ENCODE assay signal across 22 cellular contexts in the genomic region with DNA sequence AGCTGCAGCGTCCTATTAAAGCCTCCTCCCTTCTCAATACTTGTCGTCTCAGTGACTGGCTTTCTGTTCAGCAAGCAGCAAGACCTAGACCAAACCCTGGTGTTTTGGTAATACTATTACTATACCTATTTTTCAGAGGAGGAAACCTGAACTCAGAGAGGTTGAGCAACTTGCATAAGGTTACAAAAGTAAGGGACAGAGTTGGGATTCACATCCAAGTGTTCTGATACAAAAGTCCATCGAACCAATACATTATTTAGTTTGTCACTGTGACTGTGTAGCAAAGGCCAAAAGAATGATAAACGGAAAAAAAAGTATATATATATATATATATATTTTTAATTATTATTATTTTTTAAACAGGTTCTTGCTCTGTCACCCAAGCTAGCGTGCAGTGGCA. TPM values are rescaled to one million over a fixed set of nuclear protein-coding genes. Genes with fewer than 3 reads are reported as not detected.
DNase-seq lines count a peak whose midpoint lies in the region; ATAC-seq, FAIRE-seq and TF ChIP-seq lines count a peak whose summit lies in the region.
"Had no signal": no experiment of that assay in that cellular context is flagged by ENCODE, and none has a peak within 500 bp of the region (broad histone marks: within the 10 kb centered on the region; RNA-seq: fewer than 3 reads in every experiment).

No MANE protein-coding gene starts in this region.

- DNase-seq in NCI-H82 (lab: John Stamatoyannopoulos, UW) (peak; percentile 7), NCI-H82 treated with DMSO at 0.1 percent for 48 hours (lab: John Stamatoyannopoulos, UW; ENCODE audit: unreplicated experiment) (no peak), H1 (ENCODE audit: low read depth in 1 of 2, low spot score in 2 of 2) (no peak), left lobe of liver (ENCODE audit: low spot score) (no peak), NCI-H146 treated with DMSO at 0.1 percent for 48 hours (lab: John Stamatoyannopoulos, UW; ENCODE audit: unreplicated experiment) (no peak), right cardiac atrium (no peak)
- DNase-seq: AML-193; CD4-positive, alpha-beta memory T cell; CD4-positive, CD25-positive, alpha-beta regulatory T cell; CD8-positive, alpha-beta memory T cell; COR-L47; DMS 273 treated with DMSO at 0.1 percent for 48 hours; DMS153; DMS53; DMS79 treated with DMSO at 0.1 percent for 48 hours; GF-D8 had no signal

- no peaks in the 10 kb centered on the region for H3K36me3 ChIP-seq in H1 (ENCODE audit: control insufficient read depth in 2 of 4, insufficient read depth in 4 of 4, low read length in 3 of 4)
- H3K36me3 ChIP-seq: BLaER1 treated with 17β-estradiol and CSF1 and Interleukin-3, amounts not matched to agents 10 nM and 100 nM had no signal

- POLR2A ChIA-PET in H1 (lab: Charles Lee; ENCODE audit: partially characterized antibody): no interaction called here

- intact Hi-C loops in right cardiac atrium (cut with DNase I): no loop called here

- H3K4me1 ChIP-seq in H1 (replicated peaks in 1 of 4; ENCODE audit: control insufficient read depth in 3 of 4, insufficient read depth in 4 of 4, low read length in 3 of 4) (no peaks in the 10 kb centered on the region), right cardiac atrium (ENCODE audit: control insufficient read depth, insufficient read depth, low read length) (no peaks in the 10 kb centered on the region)
- H3K4me1 ChIP-seq: A549; BLaER1 treated with 17β-estradiol and CSF1 and Interleukin-3, amounts not matched to agents 10 nM and 100 nM had no signal

- no peak overlapping the region for H2BK12ac ChIP-seq in H1 (ENCODE audit: low read depth, low read length)

- H3K18ac ChIP-seq in H1 (ENCODE audit: extremely low read depth, low read length): no peak overlapping the region

- H3K79me2 ChIP-seq in H1 (ENCODE audit: control insufficient read depth in 1 of 2, insufficient read depth in 2 of 2, low read length in 2 of 2): no peaks in the 10 kb centered on the region

- H4K91ac ChIP-seq in H1 (replicated peaks; ENCODE audit: insufficient read length, low read length): no peak overlapping the region

- no peak overlapping the region for H3K56ac ChIP-seq in H1 (replicated peaks; ENCODE audit: insufficient read length, low read depth, low read length)

- no peak overlapping the region for H3K4me2 ChIP-seq in H1 (ENCODE audit: insufficient read depth in 1 of 2, low read depth in 2 of 2, low read length in 2 of 2)
- H3K4me2 ChIP-seq: A549; BLaER1 treated with 17β-estradiol and CSF1 and Interleukin-3, amounts not matched to agents 10 nM and 100 nM had no signal

- no peak for FAIRE-seq in H1 (lab: Jason Lieb, UNC)
- FAIRE-seq: A549, G401.6, GM12891, GM19239 had no signal

- no peak for TF ChIP-seq RAD21 in H1 (IDR thresholded peaks at IDR 0.05 in 1 of 2, conservative IDR thresholded peaks at IDR 0.05 in 1 of 2; ENCODE audit: low read depth in 2 of 2, low read length in 2 of 2)

- H2BK15ac ChIP-seq in H1 (ENCODE audit: low read length): no peak overlapping the region

- H3K27ac ChIP-seq in H1 (ENCODE audit: low read depth, low read length) (no peak overlapping the region), right cardiac atrium (ENCODE audit: low read length) (no peak overlapping the region)
- H3K27ac ChIP-seq: 22Rv1; A549; BLaER1 treated with 17β-estradiol and CSF1 and Interleukin-3, amounts not matched to agents 10 nM and 100 nM had no signal

- no peaks in the 10 kb centered on the region for H3K23me2 ChIP-seq in H1 (ENCODE audit: low read depth, low read length)

- no peak overlapping the region for H3K14ac ChIP-seq in H1 (ENCODE audit: insufficient read length)

- TF ChIP-seq EP300 in H1 (IDR thresholded peaks at IDR 0.05; ENCODE audit: borderline replicate concordance in 1 of 2, low read depth in 2 of 2, low read length in 2 of 2): no peak

- no peaks in the 10 kb centered on the region for H4K20me1 ChIP-seq in H1 (replicated peaks in 1 of 2; ENCODE audit: control insufficient read depth in 1 of 2, insufficient read depth in 2 of 2, low read length in 2 of 2)
- H4K20me1 ChIP-seq: BLaER1 treated with 17β-estradiol and CSF1 and Interleukin-3, amounts not matched to agents 10 nM and 100 nM had no signal

- H3K4me3 ChIP-seq in H1 (ENCODE audit: extremely low read depth in 1 of 4, insufficient read depth in 2 of 4, low read depth in 3 of 4, low read length in 4 of 4): no peak overlapping the region
- no peak overlapping the region for H3K4me3 ChIP-seq in right cardiac atrium (ENCODE audit: low read length)
- H3K4me3 ChIP-seq: A549; BLaER1 treated with 17β-estradiol and CSF1 and Interleukin-3, amounts not matched to agents 10 nM and 100 nM had no signal

- no peak overlapping the region for H3K9ac ChIP-seq in H1 (replicated peaks in 1 of 4; ENCODE audit: extremely low read depth in 1 of 4, low read depth in 3 of 4, low read length in 3 of 4)
- H3K9ac ChIP-seq: BLaER1 treated with 17β-estradiol and CSF1 and Interleukin-3, amounts not matched to agents 10 nM and 100 nM had no signal

- peak overlapping the region; percentile 18; the same call in 1 of the 2 replicates for H2AFZ ChIP-seq in H1 (ENCODE audit: low read length)

- H4K8ac ChIP-seq in H1 (ENCODE audit: extremely low read depth, insufficient read depth, low read length): no peak overlapping the region

- H2AK5ac ChIP-seq in H1 (ENCODE audit: low read depth, low read length): no peak overlapping the region

- no peak for TF ChIP-seq POLR2A in H1 (IDR thresholded peaks at IDR 0.05; ENCODE audit: control extremely low read depth in 1 of 2, low read depth in 2 of 2, low read length in 2 of 2)

- CTCF ChIA-PET in H1 (lab: Charles Lee; ENCODE audit: partially characterized antibody): interaction anchor here (0.9 kb wide), 2 partner anchors 19 to 100 kb away, joined by 3 read pairs; no protein-coding TSS in a partner anchor

- no peaks in the 10 kb centered on the region for H3K27me3 ChIP-seq in H1 (replicated peaks in 1 of 4; ENCODE audit: control insufficient read depth in 3 of 4, extremely low read depth in 1 of 4, insufficient read depth in 3 of 4, low read length in 3 of 4)
- H3K27me3 ChIP-seq in right cardiac atrium (ENCODE audit: control insufficient read depth, insufficient read depth): no peaks in the 10 kb centered on the region
- H3K27me3 ChIP-seq: BLaER1 treated with 17β-estradiol and CSF1 and Interleukin-3, amounts not matched to agents 10 nM and 100 nM had no signal

- WGBS in H1 (ENCODE audit: extremely low coverage in 1 of 2, insufficient coverage in 1 of 2, insufficient read length in 1 of 2, insufficient replicate concordance in 2 of 2, low coverage in 1 of 2, low lambda C conversion rate in 2 of 2, missing lambda C conversion rate in 1 of 2), 2 experiments: 86% methylated on average over 5 of the region's 5 CpGs; no CpG with 5 or more reads in 1 of the 2 experiments
- WGBS in right cardiac atrium: 96% methylated on average over 5 of the region's 5 CpGs

- H3K23ac ChIP-seq in H1 (ENCODE audit: insufficient read length): no peak overlapping the region

- no peaks in the 10 kb centered on the region for H3K79me1 ChIP-seq in H1 (ENCODE audit: low read depth, low read length)

- H2BK20ac ChIP-seq in H1 (ENCODE audit: low read length): no peak overlapping the region

- H4K5ac ChIP-seq in H1 (ENCODE audit: insufficient read length, low read depth, low read length): no peak overlapping the region

- no peak overlapping the region for H2BK5ac ChIP-seq in H1 (ENCODE audit: low read depth, low read length)

- H3K4ac ChIP-seq in H1 (replicated peaks; ENCODE audit: insufficient read length, low read depth, low read length): no peak overlapping the region

- no peak overlapping the region for H2BK120ac ChIP-seq in H1 (replicated peaks; ENCODE audit: low read depth, low read length)

- TF ChIP-seq CTCF in H1 (IDR thresholded peaks at IDR 0.05; ENCODE audit: control extremely low read depth in 1 of 3, insufficient read depth in 1 of 3, low read depth in 1 of 3, low read length in 3 of 3): no peak

- peak; percentile 58 for ATAC-seq in left lobe of liver
- no peak for ATAC-seq in right cardiac atrium
- ATAC-seq: A549 had no signal

- H3K9me3 ChIP-seq in H1 (ENCODE audit: insufficient read depth in 2 of 2, low read depth in 1 of 2, low read length in 1 of 2) (peaks cover 0 to 2% of the 10 kb centered on the region in 2 experiments; a peak in 1 of 4 replicates), right cardiac atrium (ENCODE audit: control insufficient read depth, low read length) (no peaks in the 10 kb centered on the region)
- H3K9me3 ChIP-seq: A549 had no signal

TF ChIP-seq in H1, 55 proteins besides CTCF, POLR2A, EP300 and RAD21:
- TF ChIP-seq TAF1 (IDR thresholded peaks at IDR 0.05; ENCODE audit: low read depth, low read length) (no peak), CREB1 (IDR thresholded peaks at IDR 0.05) (no peak), CBX5 (IDR thresholded peaks at IDR 0.05; ENCODE audit: low read depth, low read length) (no peak), TEAD4 (IDR thresholded peaks at IDR 0.05; ENCODE audit: low read depth, low read length) (no peak), EGR1 (IDR thresholded peaks at IDR 0.05; ENCODE audit: borderline replicate concordance, low read depth, low read length) (no peak), RBBP5 (IDR thresholded peaks at IDR 0.05; ENCODE audit: borderline replicate concordance, low read depth, low read length) (no peak), CHD2 (IDR thresholded peaks at IDR 0.05; ENCODE audit: low read length) (no peak), RNF2 (IDR thresholded peaks at IDR 0.05; ENCODE audit: borderline replicate concordance, low read depth, low read length, missing control alignments, poor library complexity, severe bottlenecking) (no peak)
- TF ChIP-seq, protein P1, sequence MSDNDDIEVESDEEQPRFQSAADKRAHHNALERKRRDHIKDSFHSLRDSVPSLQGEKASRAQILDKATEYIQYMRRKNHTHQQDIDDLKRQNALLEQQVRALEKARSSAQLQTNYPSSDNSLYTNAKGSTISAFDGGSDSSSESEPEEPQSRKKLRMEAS (IDR thresholded peaks at IDR 0.05): no peak

RNA-seq across cellular contexts. Expression of a gene that starts 29.9 kb away (rescaled TPM):
- 6.9 and 8.1 TPM in 2 replicates for total RNA-seq in H1 (2021; fragmentation: NEBNext Ultra II Directional; extraction: Animal tissue kit (Norgen Biotek cat#: 25700))
- polyA plus RNA-seq in H1 (2011; rRNA removed) (0.58 and 0.94 TPM in 2 replicates), right cardiac atrium (3.4 TPM)
- 2.2 TPM for polyA plus RNA-seq in H1 (2011; cell fraction: cytosol; rRNA removed)
- polyA plus RNA-seq in H1 (2011; cell fraction: nucleus; rRNA removed): 1.2 TPM
- 3.1 to 8.1 TPM (median 5.4 TPM) in 4 replicates for polyA plus RNA-seq in H1 (2012, experiment 1 of 2)
- 0.12 TPM for polyA plus RNA-seq in H1 (2012, experiment 2 of 2)
- 3.6 TPM for polyA plus RNA-seq in H1 (2013, experiment 1 of 2)
- polyA plus RNA-seq in H1 (2013, experiment 2 of 2): 3.6 TPM
- 8.8 and 9.5 TPM in 2 replicates for polyA minus RNA-seq in H1 (2011; rRNA and poly(A)+ RNA removed)
- polyA minus RNA-seq in H1 (2011; cell fraction: cytosol; rRNA and poly(A)+ RNA removed): 6.8 TPM
- polyA minus RNA-seq in H1 (2011; cell fraction: nucleus; rRNA and poly(A)+ RNA removed): 17.7 TPM
- total RNA-seq in left lobe of liver (8.4 TPM), right cardiac atrium (10 to 100 TPM; 10.8 to 14.6 (median 11.9) TPM)
